8 cellular contexts compared by ENCODE assay signal in genomic region chr15:94412979-94413741, GRCh38.
DNase-seq lines count a peak whose midpoint lies in the region; ATAC-seq, FAIRE-seq and TF ChIP-seq lines count a peak whose summit lies in the region.

No MANE protein-coding gene starts in this region.

- dilution Hi-C loops in keratinocyte (cut with MboI; ENCODE audit: extremely low pct_ligation_motif_present, low sequenced_read_pairs) = no loop called here

- no peaks in the 10 kb centered on the region for H3K9me1 ChIP-seq in keratinocyte (ENCODE audit: control insufficient read depth, extremely low read depth, insufficient read depth, low read length)

- TF ChIP-seq CTCF in keratinocyte (optimal IDR thresholded peaks at IDR 0.05 in 1 of 3, IDR thresholded peaks at IDR 0.05 in 1 of 3, conservative IDR thresholded peaks at IDR 0.05 in 1 of 3; ENCODE audit: extremely low read depth in 1 of 3, insufficient read depth in 2 of 3, low read length in 3 of 3) = peak in 2 of 3 experiments; percentile 12 to 42

- ATAC-seq in HG03442 (IDR thresholded peaks at IDR 0.05; ENCODE audit: unreplicated experiment) (peak; percentile 55), GM19324 (IDR thresholded peaks at IDR 0.05; ENCODE audit: low FRiP score, unreplicated experiment) (no peak), HG02840 (IDR thresholded peaks at IDR 0.05; ENCODE audit: low FRiP score, unreplicated experiment) (no peak)

- no peaks in the 10 kb centered on the region for H3K27me3 ChIP-seq in keratinocyte (ENCODE audit: control insufficient read depth, extremely low read depth, insufficient read depth, low read length)

- H3K9ac ChIP-seq in keratinocyte (ENCODE audit: control insufficient read depth, extremely low read depth, insufficient read depth, low read length) = no peak overlapping the region

- no peak overlapping the region for H3K4me2 ChIP-seq in keratinocyte (ENCODE audit: control insufficient read depth, extremely low read depth, insufficient read depth, low read depth, low read length)

- H3K4me3 ChIP-seq in keratinocyte (ENCODE audit: control insufficient read depth in 2 of 3, extremely low read depth in 1 of 3, insufficient read depth in 2 of 3, low read depth in 1 of 3, low read length in 3 of 3) = no peak overlapping the region

- H3K27ac ChIP-seq in keratinocyte (ENCODE audit: control insufficient read depth, insufficient read depth, low read length) = no peak overlapping the region

- DNase-seq in NCI-H510A treated with DMSO at 0.1 percent for 48 hours (lab: John Stamatoyannopoulos, UW) = peak; percentile 1
- DNase-seq in NCI-H510A (lab: John Stamatoyannopoulos, UW) = no peak
- no peak for DNase-seq in keratinocyte (ENCODE audit: low read depth, low spot score)
- no peak for DNase-seq in HuH-7.5 (ENCODE audit: low spot score)

- H3K9me3 ChIP-seq in keratinocyte (ENCODE audit: control insufficient read depth, low read depth, low read length) = no peaks in the 10 kb centered on the region

- FAIRE-seq in TTC549 (lab: Jason Lieb, UNC) (peak; percentile 92), keratinocyte (lab: Jason Lieb, UNC) (no peak)

- peaks cover 3% of the 10 kb centered on the region for H3K4me1 ChIP-seq in keratinocyte (ENCODE audit: control insufficient read depth, extremely low read depth, insufficient read depth, low read length)

- H3K79me2 ChIP-seq in keratinocyte (ENCODE audit: control insufficient read depth, insufficient read depth, low read length) = no peaks in the 10 kb centered on the region

- H3K36me3 ChIP-seq in keratinocyte (ENCODE audit: control insufficient read depth in 2 of 2, extremely low read depth in 1 of 2, insufficient read depth in 2 of 2, low read length in 2 of 2) = peaks cover 0 to 1% of the 10 kb centered on the region in 2 experiments

- no peak overlapping the region for H2AFZ ChIP-seq in keratinocyte (ENCODE audit: control insufficient read depth, low read length)

- no peaks in the 10 kb centered on the region for H4K20me1 ChIP-seq in keratinocyte (ENCODE audit: control insufficient read depth, extremely low read depth, insufficient read depth, low read length)
